ENCODE assay signal across 23 cellular contexts in genomic region chr13:54593504-54593903, GRCh38.
"Had no signal": no experiment of that assay in that cellular context is flagged by ENCODE, and none has a peak within 500 bp of the region (broad histone marks: within the 10 kb centered on the region; RNA-seq: fewer than 3 reads in every experiment).

No MANE protein-coding gene starts in this region.

- H3K4me1 ChIP-seq: breast epithelium, esophagus muscularis mucosa, left lung, pancreas, psoas muscle, right atrium auricular region, spleen, upper lobe of left lung had no signal

- H3K27me3 ChIP-seq: breast epithelium, hepatocyte, left lung, pancreas, right atrium auricular region, spleen, upper lobe of left lung had no signal

- H3K9me3 ChIP-seq: breast epithelium, esophagus muscularis mucosa, pancreas, psoas muscle, right atrium auricular region, thoracic aorta, upper lobe of left lung had no signal

- H3K4me3 ChIP-seq: breast epithelium, coronary artery, esophagus muscularis mucosa, hepatocyte, left lung, pancreas, psoas muscle, right atrium auricular region, spleen, thoracic aorta, upper lobe of left lung had no signal

- H3K36me3 ChIP-seq: breast epithelium, esophagus muscularis mucosa, left lung, pancreas, right atrium auricular region, spleen, thoracic aorta, upper lobe of left lung had no signal

- DNase-seq: activated B cell treated with CpG ODN at 0.5 μM for 24 hours; activated CD4-positive, alpha-beta T cell treated with anti-CD3 and anti-CD28 coated beads for 36 hours; activated CD4-positive, alpha-beta T cell treated with anti-CD3 and anti-CD28 coated beads, Interleukin-2, amount 50 U/mL, for 48 hours; activated CD8-positive, alpha-beta memory T cell treated with anti-CD3 and anti-CD28 coated beads, Interleukin-2, amount 50 U/mL, for 48 hours; activated naive CD4-positive, alpha-beta T cell treated with Interleukin-2 at 50 U/mL for 16 hours; activated naive CD8-positive, alpha-beta T cell treated with anti-CD3 and anti-CD28 coated beads for 36 hours; activated T-cell treated with anti-CD3 and anti-CD28 coated beads, Interleukin-2, amount 50 U/mL, for 48 hours; glutamatergic neuron; immature natural killer cell; left lung; midbrain; spleen; stimulated activated CD4-positive, alpha-beta T cell treated with anti-CD3 and anti-CD28 coated beads, Interleukin-4, amount 100 ng/mL, for 1 hour; stimulated activated naive CD4-positive, alpha-beta T cell treated with Interleukin-2 at 50 U/mL for 16 hours; upper lobe of left lung had no signal
